Comparison of ENCODE assay signal across 2 cellular contexts in genomic region chr1:120826623-120827022, GRCh38.
DNase-seq lines count a peak whose midpoint lies in the region; ATAC-seq and TF ChIP-seq lines count a peak whose summit lies in the region.
"Not testable (repeated sequence)": the region's sequence is repeated elsewhere in the genome, so short reads cannot be mapped to it uniquely, and the experiment has no call there.

No MANE protein-coding gene starts in this region.

- not testable (repeated sequence) for H3K4me1 ChIP-seq in foreskin keratinocyte

- H3K27me3 ChIP-seq in foreskin keratinocyte: not testable (repeated sequence)

- ATAC-seq in foreskin keratinocyte (peak; percentile 29), left lobe of liver (peak; percentile 54)

- not testable (repeated sequence) for DNase-seq in foreskin keratinocyte; left lobe of liver (ENCODE audit: low spot score)

- TF ChIP-seq CTCF in foreskin keratinocyte (conservative IDR thresholded peaks at IDR 0.05): not testable (repeated sequence)

- H3K27ac ChIP-seq in foreskin keratinocyte: not testable (repeated sequence)
